Comparison of ENCODE assay signal across 8 cellular contexts in the genomic region with DNA sequence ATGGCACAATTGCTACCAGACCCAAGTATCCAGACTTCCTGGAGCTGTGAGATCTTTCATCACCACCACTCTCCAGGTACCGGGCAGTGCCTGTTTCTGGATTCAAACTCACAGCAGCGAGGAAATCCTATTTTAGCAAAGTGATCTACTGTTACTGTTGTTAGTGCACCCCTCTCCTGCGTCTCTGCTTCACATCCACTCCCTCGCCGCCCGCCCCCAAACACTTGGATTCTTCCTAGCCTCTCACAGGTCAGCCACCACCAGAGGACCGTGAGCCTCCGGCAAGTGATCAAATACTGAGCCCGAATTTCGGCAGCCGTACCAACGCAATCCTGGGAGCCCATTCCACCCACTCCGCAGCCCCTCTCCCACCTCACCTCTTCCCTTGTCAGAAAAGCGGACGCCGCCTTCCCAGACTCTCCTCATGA. TPM values are rescaled to one million over a fixed set of nuclear protein-coding genes. Genes with fewer than 3 reads are reported as not detected.
DNase-seq lines count a peak whose midpoint lies in the region; ATAC-seq, FAIRE-seq and TF ChIP-seq lines count a peak whose summit lies in the region.

No MANE protein-coding gene starts in this region.

- no peaks in the 10 kb centered on the region for H3K27me3 Mint-ChIP-seq in activated CD4-positive, alpha-beta memory T cell treated with anti-CD3 and anti-CD28 coated beads, Interleukin-2, amount 10 ng/mL, durations not matched to agents 7 days and 5 days
- H3K27me3 Mint-ChIP-seq in stimulated activated memory B cell treated with anti-CD40 and anti-IgM and Interleukin-4, amounts not matched to agents 10 μg/mL and 1 μg/mL and 100 μg/mL, for 72 hours = no peaks in the 10 kb centered on the region

- no peak for FAIRE-seq in endothelial cell of umbilical vein (lab: Jason Lieb, UNC)

- H3K27me3 ChIP-seq in endothelial cell of umbilical vein (ENCODE audit: control insufficient read depth in 2 of 2, insufficient read depth in 2 of 2, low read length in 2 of 2) = no peaks in the 10 kb centered on the region

- peak overlapping the region; percentile 71 for H2AFZ ChIP-seq in endothelial cell of umbilical vein (ENCODE audit: low read depth, low read length)

- no peaks in the 10 kb centered on the region for H3K9me3 ChIP-seq in endothelial cell of umbilical vein (replicated peaks; ENCODE audit: control insufficient read depth, insufficient read depth, low read length)

- peaks cover 0 to 2% of the 10 kb centered on the region in 2 experiments for H3K36me3 ChIP-seq in endothelial cell of umbilical vein (ENCODE audit: control insufficient read depth in 2 of 2, extremely low read depth in 1 of 2, insufficient read depth in 2 of 2, low read length in 2 of 2)

- CTCF ChIA-PET in activated CD4-positive, alpha-beta memory T cell treated with anti-CD3 and anti-CD28 coated beads, Interleukin-2, amount 10 ng/mL, durations not matched to agents 7 days and 5 days (lab: Charles Lee) = interaction anchor here (0.5 to 3.1 kb wide), 4 partner anchors 8 to 98 kb away, joined by 3 to 9 read pairs (median 3); no protein-coding TSS in a partner anchor
- CTCF ChIA-PET in endothelial cell of umbilical vein (lab: Charles Lee) = interaction anchor here (0.7 to 1.3 kb wide), 2 partner anchors 28 to 195 kb away, joined by 3 to 5 read pairs; no protein-coding TSS in a partner anchor

- POLR2A ChIA-PET in activated CD4-positive, alpha-beta memory T cell treated with anti-CD3 and anti-CD28 coated beads, Interleukin-2, amount 10 ng/mL, durations not matched to agents 7 days and 5 days (lab: Charles Lee) = interaction anchor here (0.6 to 7.5 kb wide), 23 partner anchors 8 to 1038 kb away, joined by 3 to 195 read pairs (median 5); partner anchors contain the start of genes MYL12A and SMCHD1
- POLR2A ChIA-PET in endothelial cell of umbilical vein (lab: Charles Lee) = interaction anchor here (1.1 kb wide), 1 partner anchor 675 kb away, joined by 3 read pairs; no protein-coding TSS in a partner anchor

- TF ChIP-seq POLR2A in endothelial cell of umbilical vein (IDR thresholded peaks at IDR 0.05; ENCODE audit: low read depth, low read length) = no peak

- no peaks in the 10 kb centered on the region for H3K9me3 Mint-ChIP-seq in activated CD4-positive, alpha-beta memory T cell treated with anti-CD3 and anti-CD28 coated beads, Interleukin-2, amount 10 ng/mL, durations not matched to agents 7 days and 5 days
- no peaks in the 10 kb centered on the region for H3K9me3 Mint-ChIP-seq in stimulated activated memory B cell treated with anti-CD40 and anti-IgM and Interleukin-4, amounts not matched to agents 10 μg/mL and 1 μg/mL and 100 μg/mL, for 72 hours

- peak; percentile 21 for ATAC-seq in GM18508 (IDR thresholded peaks at IDR 0.05; ENCODE audit: insufficient read depth, unreplicated experiment)
- ATAC-seq in HG02981 (IDR thresholded peaks at IDR 0.05; ENCODE audit: unreplicated experiment) = peak; percentile 38
- peak; percentile 75 for ATAC-seq in stimulated activated memory B cell treated with anti-CD40 and anti-IgM and Interleukin-4, amounts not matched to agents 10 μg/mL and 1 μg/mL and 100 μg/mL, for 72 hours

- TSS peak; percentile 53 for BruUV-seq in endothelial cell of umbilical vein (replicated peaks; lab: Mats Ljungman, UMichigan)

- peak overlapping the region; percentile 80 to 92 (median 89) for H3K4me3 ChIP-seq in endothelial cell of umbilical vein (replicated peaks in 1 of 3; ENCODE audit: insufficient read depth in 1 of 3, low read depth in 1 of 3, low read length in 3 of 3)

- H4K20me1 ChIP-seq in endothelial cell of umbilical vein (replicated peaks; ENCODE audit: control insufficient read depth, extremely low read depth, insufficient read depth, low read length) = no peaks in the 10 kb centered on the region

- dilution Hi-C loops in endothelial cell of umbilical vein (cut with MboI; ENCODE audit: extremely low pct_ligation_motif_present, low sequenced_read_pairs) = no loop called here

- peak overlapping the region; percentile 96 for H3K27ac Mint-ChIP-seq in activated CD4-positive, alpha-beta memory T cell treated with anti-CD3 and anti-CD28 coated beads, Interleukin-2, amount 10 ng/mL, durations not matched to agents 7 days and 5 days
- H3K27ac Mint-ChIP-seq in stimulated activated memory B cell treated with anti-CD40 and anti-IgM and Interleukin-4, amounts not matched to agents 10 μg/mL and 1 μg/mL and 100 μg/mL, for 72 hours = peak overlapping the region; percentile 99

- H3K4me1 Mint-ChIP-seq in activated CD4-positive, alpha-beta memory T cell treated with anti-CD3 and anti-CD28 coated beads, Interleukin-2, amount 10 ng/mL, durations not matched to agents 7 days and 5 days = peaks cover 50% of the 10 kb centered on the region
- peaks cover 42% of the 10 kb centered on the region for H3K4me1 Mint-ChIP-seq in stimulated activated memory B cell treated with anti-CD40 and anti-IgM and Interleukin-4, amounts not matched to agents 10 μg/mL and 1 μg/mL and 100 μg/mL, for 72 hours

- H3K4me3 Mint-ChIP-seq in activated CD4-positive, alpha-beta memory T cell treated with anti-CD3 and anti-CD28 coated beads, Interleukin-2, amount 10 ng/mL, durations not matched to agents 7 days and 5 days = peak overlapping the region; percentile 95
- H3K4me3 Mint-ChIP-seq in stimulated activated memory B cell treated with anti-CD40 and anti-IgM and Interleukin-4, amounts not matched to agents 10 μg/mL and 1 μg/mL and 100 μg/mL, for 72 hours = peak overlapping the region; percentile 99

- H3K79me2 ChIP-seq in endothelial cell of umbilical vein (ENCODE audit: control insufficient read depth, insufficient read depth, low read length) = peaks cover 62% of the 10 kb centered on the region

- peak overlapping the region; percentile 91 for H3K9ac ChIP-seq in endothelial cell of umbilical vein (replicated peaks; ENCODE audit: extremely low read depth, insufficient read depth, low read length)

- H3K9me1 ChIP-seq in endothelial cell of umbilical vein (replicated peaks; ENCODE audit: control insufficient read depth, extremely low read depth, insufficient read depth, low read length) = no peaks in the 10 kb centered on the region

- intact Hi-C loops in endothelial cell of umbilical vein (cut with micrococcal nuclease) = loop anchor here (1.0 to 5.0 kb wide), 4 partner anchors 54 to 877 kb away; partner anchors contain the start of genes MYL12A and SMCHD1

- DNase-seq in AG08396 (ENCODE audit: low spot score) = peak; percentile 74
- peak; percentile 49 for DNase-seq in NCI-H510A treated with DMSO at 0.1 percent for 48 hours (lab: John Stamatoyannopoulos, UW)
- DNase-seq in activated CD4-positive, alpha-beta memory T cell treated with anti-CD3 and anti-CD28 coated beads, Interleukin-2, amount 10 ng/mL, durations not matched to agents 7 days and 5 days = peak; percentile 67
- no peak for DNase-seq in endothelial cell of umbilical vein (ENCODE audit: low read depth, low spot score)
- DNase-seq in midbrain (lab: John Stamatoyannopoulos, UW) = peak; percentile 78

- peaks cover 32% of the 10 kb centered on the region for H3K4me1 ChIP-seq in endothelial cell of umbilical vein (ENCODE audit: control insufficient read depth, extremely low read depth, insufficient read depth, low read length)

- H3K36me3 Mint-ChIP-seq in activated CD4-positive, alpha-beta memory T cell treated with anti-CD3 and anti-CD28 coated beads, Interleukin-2, amount 10 ng/mL, durations not matched to agents 7 days and 5 days (ENCODE audit: low read depth) = peaks cover 61% of the 10 kb centered on the region
- no peaks in the 10 kb centered on the region for H3K36me3 Mint-ChIP-seq in stimulated activated memory B cell treated with anti-CD40 and anti-IgM and Interleukin-4, amounts not matched to agents 10 μg/mL and 1 μg/mL and 100 μg/mL, for 72 hours

- peak overlapping the region; percentile 92 for H3K27ac ChIP-seq in endothelial cell of umbilical vein (ENCODE audit: insufficient read depth, low read depth, low read length)

- no peak for TF ChIP-seq CTCF in endothelial cell of umbilical vein (IDR thresholded peaks at IDR 0.05; ENCODE audit: extremely low read depth in 1 of 2, insufficient read depth in 1 of 2, low read depth in 1 of 2, low read length in 2 of 2)

- H3K4me2 ChIP-seq in endothelial cell of umbilical vein (ENCODE audit: insufficient read depth, low read length) = peak overlapping the region; percentile 73

TF ChIP-seq in endothelial cell of umbilical vein, 7 proteins besides CTCF, POLR2A, EP300 and RAD21 (continues in another document):
- TF ChIP-seq EZH2 (IDR thresholded peaks at IDR 0.05; ENCODE audit: borderline replicate concordance, low read depth, low read length, severe bottlenecking) (no peak), JUN (IDR thresholded peaks at IDR 0.05; ENCODE audit: borderline replicate concordance, insufficient read depth, insufficient read length, low read depth) (no peak), FOS (IDR thresholded peaks at IDR 0.05; ENCODE audit: borderline replicate concordance, insufficient read depth, low read length) (no peak), GATA2 (IDR thresholded peaks at IDR 0.05; ENCODE audit: insufficient read depth, insufficient read length, low read depth, low read length) (no peak), MYC (IDR thresholded peaks at IDR 0.05; ENCODE audit: low read depth, low read length) (no peak)

RNA-seq across cellular contexts. Expression of gene METTL4, which starts 0.5 kb away (rescaled TPM):
- total RNA-seq in activated CD4-positive, alpha-beta memory T cell treated with anti-CD3 and anti-CD28 coated beads, Interleukin-2, amount 10 ng/mL, durations not matched to agents 7 days and 5 days = 10 to 100 TPM; 22.1 to 23.7 TPM
- 16.1 and 17.4 TPM in 2 replicates for total RNA-seq in endothelial cell of umbilical vein
- polyA plus RNA-seq in endothelial cell of umbilical vein = 7.2 and 8.3 TPM in 2 replicates
- 7.6 and 8.1 TPM in 2 replicates for polyA plus RNA-seq in endothelial cell of umbilical vein (2011; cell fraction: cytosol; rRNA removed)
- polyA plus RNA-seq in endothelial cell of umbilical vein (2011; cell fraction: nucleus; rRNA removed) = 14.3 and 21.3 TPM in 2 replicates
- 8.5 and 13.4 TPM in 2 replicates for polyA plus RNA-seq in endothelial cell of umbilical vein (2012)
- 9.8 and 10.7 TPM in 2 replicates for polyA minus RNA-seq in endothelial cell of umbilical vein
- polyA minus RNA-seq in endothelial cell of umbilical vein (2011; cell fraction: cytosol; rRNA and poly(A)+ RNA removed) = 9.7 TPM
- polyA minus RNA-seq in endothelial cell of umbilical vein (2011; cell fraction: nucleus; rRNA and poly(A)+ RNA removed) = 10.3 and 13.2 TPM in 2 replicates

RNA-seq across cellular contexts. Expression of gene NDC80, which starts 0.6 kb away (rescaled TPM):
- total RNA-seq in activated CD4-positive, alpha-beta memory T cell treated with anti-CD3 and anti-CD28 coated beads, Interleukin-2, amount 10 ng/mL, durations not matched to agents 7 days and 5 days = 10 to 100 TPM; 78.0 to 78.9 TPM
- 39.6 and 43.2 TPM in 2 replicates for total RNA-seq in endothelial cell of umbilical vein
- 3.7 and 6.2 TPM in 2 replicates for polyA plus RNA-seq in endothelial cell of umbilical vein
- polyA plus RNA-seq in endothelial cell of umbilical vein (2011; cell fraction: cytosol; rRNA removed) = 15.2 and 15.7 TPM in 2 replicates
- polyA plus RNA-seq in endothelial cell of umbilical vein (2011; cell fraction: nucleus; rRNA removed) = 17.4 and 27.3 TPM in 2 replicates
- 9.4 and 27.4 TPM in 2 replicates for polyA plus RNA-seq in endothelial cell of umbilical vein (2012)
- 19.4 and 20.3 TPM in 2 replicates for polyA minus RNA-seq in endothelial cell of umbilical vein
- polyA minus RNA-seq in endothelial cell of umbilical vein (2011; cell fraction: cytosol; rRNA and poly(A)+ RNA removed) = 20.4 TPM
- 20.9 and 29.6 TPM in 2 replicates for polyA minus RNA-seq in endothelial cell of umbilical vein (2011; cell fraction: nucleus; rRNA and poly(A)+ RNA removed)

Comparison
In these comparisons a context has a peak if more than half of its experiments do, and no peak if none do; other contexts are left out.
1. ATAC-seq: peak in every context shown above with its lines; median percentile 75 in stimulated activated memory B cell treated with anti-CD40 and anti-IgM and Interleukin-4, amounts not matched to agents 10 μg/mL and 1 μg/mL and 100 μg/mL, for 72 hours; 38 in HG02981; 21 in GM18508.